ENCODE assay signal across 19 cellular contexts in the genomic region with DNA sequence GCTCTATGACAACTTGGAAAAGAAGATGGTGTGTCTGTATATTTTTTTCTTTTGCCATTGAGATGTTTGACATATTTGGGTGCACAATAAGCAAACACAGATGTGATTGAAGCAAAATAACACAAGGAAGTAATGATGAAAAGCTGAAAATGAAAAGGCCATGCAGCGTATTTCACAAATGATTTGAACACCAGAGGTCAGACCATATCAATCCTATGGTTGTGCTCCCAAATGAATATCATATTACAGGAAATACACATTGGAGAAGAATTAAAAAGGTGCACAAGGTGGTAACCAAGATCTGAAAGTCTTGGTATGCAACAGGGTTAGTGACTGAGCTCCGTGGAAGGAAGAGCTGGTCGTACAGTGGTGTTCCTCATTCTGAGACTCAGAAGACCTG.
"Had no signal": no experiment of that assay in that cellular context is flagged by ENCODE, and none has a peak within 500 bp of the region (broad histone marks: within the 10 kb centered on the region; RNA-seq: fewer than 3 reads in every experiment).

No MANE protein-coding gene starts in this region.

- H3K4me1 Mint-ChIP-seq: activated naive CD4-positive, alpha-beta T cell treated with anti-CD3 and anti-CD28 coated beads, Interleukin-2, amount 10 ng/mL, durations not matched to agents 7 days and 5 days; natural killer cell had no signal

- H3K4me3 ChIP-seq: cardiac muscle cell, esophagus muscularis mucosa, heart left ventricle, spleen, testis, uterus had no signal

- DNase-seq: activated effector memory CD4-positive, alpha-beta T cell treated with anti-CD3 and anti-CD28 coated beads, Interleukin-2, amount 50 U/mL, for 16 hours; activated naive CD4-positive, alpha-beta T cell treated with anti-CD3 and anti-CD28 coated beads, Interleukin-2, amount 10 ng/mL, durations not matched to agents 7 days and 5 days; effector memory CD4-positive, alpha-beta T cell; heart left ventricle; islet precursor cell; left cardiac atrium; midbrain; natural killer cell; retina; spleen; stimulated activated CD4-positive, alpha-beta T cell treated with anti-CD3 and anti-CD28 coated beads, Interleukin-4, amount 100 ng/mL, for 1 hour; stimulated activated naive CD4-positive, alpha-beta T cell; testis; trophoblast cell; uterus had no signal

- H3K36me3 ChIP-seq: cardiac muscle cell, esophagus muscularis mucosa, heart left ventricle, spleen, uterus had no signal

- H3K9me3 Mint-ChIP-seq: activated naive CD4-positive, alpha-beta T cell treated with anti-CD3 and anti-CD28 coated beads, Interleukin-2, amount 10 ng/mL, durations not matched to agents 7 days and 5 days; natural killer cell; WTC11 had no signal

- ATAC-seq: heart left ventricle, left cardiac atrium, natural killer cell, WTC11 had no signal

- H3K27me3 ChIP-seq: cardiac muscle cell, esophagus muscularis mucosa, heart left ventricle, spleen, testis, uterus had no signal

- H3K27ac Mint-ChIP-seq: activated naive CD4-positive, alpha-beta T cell treated with anti-CD3 and anti-CD28 coated beads, Interleukin-2, amount 10 ng/mL, durations not matched to agents 7 days and 5 days; natural killer cell; progenitor cell of endocrine pancreas; WTC11 had no signal

- H3K36me3 Mint-ChIP-seq: activated naive CD4-positive, alpha-beta T cell treated with anti-CD3 and anti-CD28 coated beads, Interleukin-2, amount 10 ng/mL, durations not matched to agents 7 days and 5 days; natural killer cell; WTC11 had no signal

- H3K4me3 Mint-ChIP-seq: activated naive CD4-positive, alpha-beta T cell treated with anti-CD3 and anti-CD28 coated beads, Interleukin-2, amount 10 ng/mL, durations not matched to agents 7 days and 5 days; natural killer cell; WTC11 had no signal

- H3K27me3 Mint-ChIP-seq: activated naive CD4-positive, alpha-beta T cell treated with anti-CD3 and anti-CD28 coated beads, Interleukin-2, amount 10 ng/mL, durations not matched to agents 7 days and 5 days; progenitor cell of endocrine pancreas had no signal

- H3K4me1 ChIP-seq: heart left ventricle, spleen, uterus had no signal

- H3K9me3 ChIP-seq: esophagus muscularis mucosa, heart left ventricle, spleen, testis, uterus had no signal

- H3K27ac ChIP-seq: cardiac muscle cell, esophagus muscularis mucosa, heart left ventricle, spleen, testis, uterus had no signal
